In genomic region chr17:79146562-79146961, GRCh38 we compare ENCODE assay signal across 16 cellular contexts.
"Had no signal": no experiment of that assay in that cellular context is flagged by ENCODE, and none has a peak within 500 bp of the region (broad histone marks: within the 10 kb centered on the region; RNA-seq: fewer than 3 reads in every experiment).

No MANE protein-coding gene starts in this region.

- H3K4me1 ChIP-seq: heart right ventricle, spleen, tibial artery, upper lobe of left lung, uterus had no signal

- H3K4me3 ChIP-seq: heart right ventricle, spleen, tibial artery, upper lobe of left lung, uterus had no signal

- H3K27me3 ChIP-seq: uterus had no signal

- H3K27ac ChIP-seq: heart right ventricle, neutrophil, spleen, tibial artery, upper lobe of left lung, uterus had no signal

- DNase-seq: effector memory CD4-positive, alpha-beta T cell; heart right ventricle; hypothalamus; kidney glomerular epithelial cell; mesendoderm; naive thymus-derived CD4-positive, alpha-beta T cell; nephron progenitor cell; posterior cingulate gyrus; spleen; stimulated activated CD4-positive, alpha-beta T cell treated with anti-CD3 and anti-CD28 coated beads, Interleukin-15, amount 100 ng/mL, for 24 hours; stimulated activated CD4-positive, alpha-beta T cell treated with anti-CD3 and anti-CD28 coated beads, Interleukin-1b, Interleukin-23, amount 100 ng/mL, for 48 hours; stimulated activated CD4-positive, alpha-beta T cell treated with anti-CD3 and anti-CD28 coated beads, Interleukin-4, amount 100 ng/mL, for 24 hours; tibial artery; uterus had no signal

- H3K36me3 ChIP-seq: heart right ventricle, neutrophil, spleen, tibial artery, upper lobe of left lung, uterus had no signal

- H3K9me3 ChIP-seq: heart right ventricle, neutrophil, spleen, tibial artery, upper lobe of left lung, uterus had no signal
